Comparison of ENCODE assay signal across 34 cellular contexts in the genomic region with DNA sequence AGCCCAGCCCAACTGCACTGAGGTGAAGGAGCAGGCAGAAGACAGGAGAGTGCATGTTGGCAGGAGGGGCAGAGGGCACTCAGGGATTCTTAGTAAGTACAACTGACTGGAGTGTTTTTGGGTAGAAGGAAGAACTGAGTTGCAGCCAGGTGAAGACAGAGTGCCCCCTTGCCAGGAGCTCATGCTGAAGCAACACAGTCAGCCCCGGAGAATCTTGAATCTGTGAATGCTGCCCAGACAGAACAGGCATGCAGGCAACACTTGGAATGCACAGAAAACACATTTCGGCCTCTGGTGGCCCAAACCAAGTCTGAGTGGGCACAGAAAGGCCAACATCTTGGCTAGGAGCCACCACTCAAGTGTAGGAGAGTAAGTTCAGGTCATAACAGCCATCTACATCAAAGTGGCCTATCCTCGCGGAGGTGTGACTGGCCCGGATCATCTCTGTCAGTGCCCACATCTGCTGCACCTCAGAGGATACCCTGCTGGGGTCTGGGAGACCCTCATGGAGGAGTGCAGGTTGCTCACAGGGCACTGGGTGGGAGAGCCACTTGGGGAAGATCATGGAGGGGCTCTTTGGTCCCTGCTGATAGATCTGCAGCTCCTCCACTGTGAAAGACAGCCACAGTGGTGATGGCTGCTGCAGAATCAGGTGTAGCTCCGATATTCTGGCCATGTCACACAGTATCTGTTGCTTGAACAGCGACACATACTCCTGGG.
"Had no signal": no experiment of that assay in that cellular context is flagged by ENCODE, and none has a peak within 500 bp of the region (broad histone marks: within the 10 kb centered on the region; RNA-seq: fewer than 3 reads in every experiment).

No MANE protein-coding gene starts in this region.

- H3K27me3 ChIP-seq: ascending aorta had no signal

- H3K9me3 ChIP-seq: adrenal gland, ascending aorta had no signal

- H3K27me3 Mint-ChIP-seq: activated CD4-positive, alpha-beta memory T cell treated with anti-CD3 and anti-CD28 coated beads, Interleukin-2, amount 10 ng/mL, durations not matched to agents 7 days and 5 days; activated CD4-positive, alpha-beta T cell treated with anti-CD3 and anti-CD28 coated beads for 36 hours; activated CD4-positive, alpha-beta T cell treated with anti-CD3 and anti-CD28 coated beads, Interleukin-2, amount 10 ng/mL, durations not matched to agents 7 days and 5 days; activated CD8-positive, alpha-beta memory T cell treated with anti-CD3 and anti-CD28 coated beads, Interleukin-2, amount 10 ng/mL, durations not matched to agents 7 days and 5 days; activated naive CD8-positive, alpha-beta T cell treated with anti-CD3 and anti-CD28 coated beads for 36 hours; brain had no signal

- FAIRE-seq: TTC549 had no signal

- H3K4me1 ChIP-seq: adrenal gland, ascending aorta had no signal

- ATAC-seq: activated CD4-positive, alpha-beta T cell treated with anti-CD3 and anti-CD28 coated beads for 36 hours; activated CD4-positive, CD25-positive, alpha-beta regulatory T cell treated with anti-CD3 and anti-CD28 coated beads, Interleukin-2, amount 50 U/mL, for 24 hours; activated CD8-positive, alpha-beta memory T cell treated with anti-CD3 and anti-CD28 coated beads, Interleukin-2, amount 10 ng/mL, durations not matched to agents 7 days and 5 days; activated CD8-positive, alpha-beta T cell treated with anti-CD3 and anti-CD28 coated beads, Interleukin-2, amount 10 ng/mL, durations not matched to agents 7 days and 5 days; activated naive CD4-positive, alpha-beta T cell treated with anti-CD3 and anti-CD28 coated beads, Interleukin-2, amount 50 U/mL, for 72 hours; WTC11 had no signal

- H3K4me3 ChIP-seq: adrenal gland, ascending aorta had no signal

- H3K4me1 Mint-ChIP-seq: activated CD4-positive, alpha-beta memory T cell treated with anti-CD3 and anti-CD28 coated beads, Interleukin-2, amount 10 ng/mL, durations not matched to agents 7 days and 5 days; activated CD4-positive, alpha-beta T cell treated with anti-CD3 and anti-CD28 coated beads for 36 hours; activated CD4-positive, alpha-beta T cell treated with anti-CD3 and anti-CD28 coated beads, Interleukin-2, amount 10 ng/mL, durations not matched to agents 7 days and 5 days; activated CD8-positive, alpha-beta memory T cell treated with anti-CD3 and anti-CD28 coated beads, Interleukin-2, amount 10 ng/mL, durations not matched to agents 7 days and 5 days; activated naive CD8-positive, alpha-beta T cell treated with anti-CD3 and anti-CD28 coated beads for 36 hours; brain; WTC11 had no signal

- H3K36me3 ChIP-seq: adrenal gland, ascending aorta, WERI-Rb-1 had no signal

- H3K4me3 Mint-ChIP-seq: activated CD4-positive, alpha-beta memory T cell treated with anti-CD3 and anti-CD28 coated beads, Interleukin-2, amount 10 ng/mL, durations not matched to agents 7 days and 5 days; activated CD4-positive, alpha-beta T cell treated with anti-CD3 and anti-CD28 coated beads for 36 hours; activated CD4-positive, alpha-beta T cell treated with anti-CD3 and anti-CD28 coated beads, Interleukin-2, amount 10 ng/mL, durations not matched to agents 7 days and 5 days; activated CD8-positive, alpha-beta memory T cell treated with anti-CD3 and anti-CD28 coated beads, Interleukin-2, amount 10 ng/mL, durations not matched to agents 7 days and 5 days; activated CD8-positive, alpha-beta T cell treated with anti-CD3 and anti-CD28 coated beads, Interleukin-2, amount 10 ng/mL, durations not matched to agents 7 days and 5 days; activated naive CD4-positive, alpha-beta T cell treated with anti-CD3 and anti-CD28 coated beads for 36 hours; activated naive CD8-positive, alpha-beta T cell treated with anti-CD3 and anti-CD28 coated beads for 36 hours; activated T-cell treated with anti-CD3 and anti-CD28 coated beads, Interleukin-2, amount 50 U/mL, for 24 hours; brain; T-helper 2 cell treated with Interferon-gamma antibody and Interleukin-4, amounts not matched to agents 5 μg/mL and 100 μg/mL, for 36 hours; WTC11 had no signal

- H3K36me3 Mint-ChIP-seq: activated CD8-positive, alpha-beta memory T cell treated with anti-CD3 and anti-CD28 coated beads, Interleukin-2, amount 10 ng/mL, durations not matched to agents 7 days and 5 days; activated naive CD4-positive, alpha-beta T cell treated with anti-CD3 and anti-CD28 coated beads, Interleukin-2, amount 50 U/mL, for 72 hours; activated naive CD8-positive, alpha-beta T cell treated with anti-CD3 and anti-CD28 coated beads for 36 hours; brain; WTC11 had no signal

- H3K27ac Mint-ChIP-seq: activated CD4-positive, alpha-beta memory T cell treated with anti-CD3 and anti-CD28 coated beads, Interleukin-2, amount 10 ng/mL, durations not matched to agents 7 days and 5 days; activated CD4-positive, alpha-beta T cell treated with anti-CD3 and anti-CD28 coated beads for 36 hours; activated CD4-positive, alpha-beta T cell treated with anti-CD3 and anti-CD28 coated beads, Interleukin-2, amount 10 ng/mL, durations not matched to agents 7 days and 5 days; activated CD8-positive, alpha-beta memory T cell treated with anti-CD3 and anti-CD28 coated beads, Interleukin-2, amount 10 ng/mL, durations not matched to agents 7 days and 5 days; activated CD8-positive, alpha-beta T cell treated with anti-CD3 and anti-CD28 coated beads, Interleukin-2, amount 10 ng/mL, durations not matched to agents 7 days and 5 days; activated naive CD4-positive, alpha-beta T cell treated with anti-CD3 and anti-CD28 coated beads for 36 hours; activated naive CD4-positive, alpha-beta T cell treated with anti-CD3 and anti-CD28 coated beads, Interleukin-2, amount 50 U/mL, for 72 hours; activated naive CD8-positive, alpha-beta T cell treated with anti-CD3 and anti-CD28 coated beads for 36 hours; activated T-cell treated with anti-CD3 and anti-CD28 coated beads, Interleukin-2, amount 50 U/mL, for 24 hours; brain; T-helper 2 cell treated with Interferon-gamma antibody and Interleukin-4, amounts not matched to agents 5 μg/mL and 100 μg/mL, for 36 hours; WTC11 had no signal

- H3K9me3 Mint-ChIP-seq: activated CD4-positive, alpha-beta memory T cell treated with anti-CD3 and anti-CD28 coated beads, Interleukin-2, amount 10 ng/mL, durations not matched to agents 7 days and 5 days; activated CD4-positive, alpha-beta T cell treated with anti-CD3 and anti-CD28 coated beads, Interleukin-2, amount 10 ng/mL, durations not matched to agents 7 days and 5 days; activated naive CD4-positive, alpha-beta T cell treated with anti-CD3 and anti-CD28 coated beads for 36 hours; activated naive CD4-positive, alpha-beta T cell treated with anti-CD3 and anti-CD28 coated beads, Interleukin-2, amount 50 U/mL, for 72 hours; activated naive CD8-positive, alpha-beta T cell treated with anti-CD3 and anti-CD28 coated beads for 36 hours; activated T-cell treated with anti-CD3 and anti-CD28 coated beads, Interleukin-2, amount 50 U/mL, for 24 hours; T-helper 2 cell treated with Interferon-gamma antibody and Interleukin-4, amounts not matched to agents 5 μg/mL and 100 μg/mL, for 36 hours; WTC11 had no signal

- DNase-seq: activated CD4-positive, alpha-beta memory T cell treated with anti-CD3 and anti-CD28 coated beads, Interleukin-2, amount 10 ng/mL, durations not matched to agents 7 days and 5 days; activated CD4-positive, alpha-beta T cell treated with anti-CD3 and anti-CD28 coated beads for 1 hour; activated CD4-positive, alpha-beta T cell treated with anti-CD3 and anti-CD28 coated beads for 36 hours; activated CD4-positive, alpha-beta T cell treated with anti-CD3 and anti-CD28 coated beads for 48 hours; activated CD4-positive, alpha-beta T cell treated with anti-CD3 and anti-CD28 coated beads, Interleukin-2, amount 10 ng/mL, durations not matched to agents 7 days and 5 days; activated CD4-positive, alpha-beta T cell treated with anti-CD3 and anti-CD28 coated beads, Interleukin-2, amount 50 U/mL, for 48 hours; activated CD4-positive, CD25-positive, alpha-beta regulatory T cell; activated CD8-positive, alpha-beta memory T cell treated with anti-CD3 and anti-CD28 coated beads for 24 hours; activated CD8-positive, alpha-beta memory T cell treated with anti-CD3 and anti-CD28 coated beads, Interleukin-2, amount 10 ng/mL, durations not matched to agents 7 days and 5 days; activated CD8-positive, alpha-beta memory T cell treated with anti-CD3 and anti-CD28 coated beads, Interleukin-2, amount 50 U/mL, for 48 hours; activated CD8-positive, alpha-beta T cell treated with anti-CD3 and anti-CD28 coated beads, Interleukin-2, amount 10 ng/mL, durations not matched to agents 7 days and 5 days; activated effector memory CD4-positive, alpha-beta T cell treated with anti-CD3 and anti-CD28 coated beads, Interleukin-2, amount 50 U/mL, for 16 hours; activated gamma-delta T cell treated with Interleukin-2 at 50 U/mL for 16 hours; activated naive CD4-positive, alpha-beta T cell; activated naive CD4-positive, alpha-beta T cell treated with anti-CD3 and anti-CD28 coated beads for 36 hours; activated naive CD4-positive, alpha-beta T cell treated with anti-CD3 and anti-CD28 coated beads, Interleukin-2, amount 50 U/mL, for 16 hours; activated naive CD8-positive, alpha-beta T cell treated with anti-CD3 and anti-CD28 coated beads for 36 hours; activated T-cell treated with anti-CD3 and anti-CD28 coated beads, Interleukin-2, amount 50 U/mL, for 24 hours; activated T-cell treated with anti-CD3 and anti-CD28 coated beads, Interleukin-2, amount 50 U/mL, for 48 hours; adrenal gland; amniotic stem cell; anterior cingulate cortex; central memory CD4-positive, alpha-beta T cell; SW 1271; T-helper 2 cell; T-helper 9 cell; WERI-Rb-1 had no signal

- H3K27ac ChIP-seq: adrenal gland, ascending aorta, WERI-Rb-1 had no signal
